1 cellular context compared by ENCODE assay signal in the genomic region with DNA sequence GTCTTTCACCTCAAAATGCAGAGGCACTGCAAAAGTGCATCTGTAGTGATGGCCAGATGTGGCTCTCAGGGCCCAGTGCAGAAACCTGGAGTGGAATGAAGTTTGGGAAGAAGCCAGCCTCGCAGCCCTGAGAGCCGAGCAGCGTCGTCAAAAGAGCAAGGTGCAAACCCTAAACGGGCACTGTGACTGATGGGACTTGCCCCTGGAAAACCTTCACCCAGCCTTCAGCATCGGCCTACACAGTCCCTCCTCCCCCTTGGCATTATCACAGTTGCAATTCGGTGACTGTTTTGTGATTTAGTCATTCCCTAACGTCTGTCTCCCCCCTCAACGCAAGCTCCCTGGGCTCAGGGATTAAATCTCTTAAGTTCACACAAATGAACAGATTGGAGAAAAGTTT.
TF ChIP-seq lines count a peak whose summit lies in the region.

No MANE protein-coding gene starts in this region.

TF ChIP-seq in GM23338, 12 proteins besides CTCF, POLR2A, EP300 and RAD21 (continued from another document):
- TF ChIP-seq REST (IDR thresholded peaks at IDR 0.05; ENCODE audit: unreplicated experiment) (no peak), EZH2phosphoT487 (IDR thresholded peaks at IDR 0.05; ENCODE audit: unreplicated experiment) (no peak), STAT1 (IDR thresholded peaks at IDR 0.05; ENCODE audit: unreplicated experiment) (no peak)
